Comparison of ENCODE assay signal across 26 cellular contexts in the genomic region with DNA sequence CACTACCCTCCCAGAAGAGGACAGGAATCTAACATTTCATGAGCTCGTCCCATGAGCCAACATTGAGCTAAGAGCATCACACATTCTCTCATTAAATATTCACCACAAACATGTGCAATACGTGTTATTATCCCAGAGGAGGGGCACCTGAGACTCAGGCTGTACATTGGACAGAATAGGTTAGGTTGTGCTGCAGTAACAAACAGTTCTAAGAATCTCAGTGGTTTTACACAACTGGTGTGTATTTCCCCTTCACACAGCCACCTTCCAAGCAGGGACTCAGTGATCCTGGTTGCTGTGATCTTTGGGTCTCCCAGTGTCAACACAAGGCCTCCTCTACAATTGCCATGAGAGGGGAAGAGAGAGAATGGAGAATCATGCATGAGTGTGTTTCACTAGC.
"Had no signal": no experiment of that assay in that cellular context is flagged by ENCODE, and none has a peak within 500 bp of the region (broad histone marks: within the 10 kb centered on the region; RNA-seq: fewer than 3 reads in every experiment).

No MANE protein-coding gene starts in this region.

- H3K36me3 Mint-ChIP-seq: mesothelial cell of epicardium; naive B cell; natural killer cell; stimulated activated effector memory CD8-positive, alpha-beta T cell treated with anti-CD3 and anti-CD28 coated beads, Interleukin-12 subunit alpha, Interleukin-12 subunit beta, amount 100 ng/mL, for 72 hours; type B pancreatic cell had no signal

- H3K4me1 Mint-ChIP-seq: naive B cell, natural killer cell had no signal

- H3K27ac Mint-ChIP-seq: mesothelial cell of epicardium; naive B cell; natural killer cell; nephron progenitor cell; progenitor cell of endocrine pancreas; stimulated activated effector memory CD8-positive, alpha-beta T cell treated with anti-CD3 and anti-CD28 coated beads, Interleukin-12 subunit alpha, Interleukin-12 subunit beta, amount 100 ng/mL, for 72 hours; stimulated activated naive CD8-positive, alpha-beta T cell treated with anti-CD3 and anti-CD28 coated beads, Interleukin-15, Interleukin-2, amounts not matched to agents 100 ng/mL and 50 ng/mL, for 24 hours; type B pancreatic cell had no signal

- H3K4me3 ChIP-seq: hepatocyte, left ventricle myocardium inferior, lung, ovary, right atrium auricular region, skin epidermis, suprapubic skin, thoracic aorta, tibial nerve, vagina had no signal

- ATAC-seq: natural killer cell; sciatic nerve; stimulated activated effector memory CD8-positive, alpha-beta T cell treated with anti-CD3 and anti-CD28 coated beads, Interleukin-12 subunit alpha, Interleukin-12 subunit beta, amount 100 ng/mL, for 72 hours had no signal

- H3K4me1 ChIP-seq: left ventricle myocardium inferior, right atrium auricular region, suprapubic skin, tibial nerve, vagina had no signal

- H3K27ac ChIP-seq: hepatocyte, left ventricle myocardium inferior, ovary, right atrium auricular region, skin epidermis, suprapubic skin, thoracic aorta, tibial nerve, vagina had no signal

- H3K27me3 ChIP-seq: hepatocyte, ovary, right atrium auricular region, suprapubic skin, tibial nerve, vagina had no signal

- H3K4me3 Mint-ChIP-seq: mesothelial cell of epicardium; naive B cell; natural killer cell; nephron progenitor cell; stimulated activated effector memory CD8-positive, alpha-beta T cell treated with anti-CD3 and anti-CD28 coated beads, Interleukin-12 subunit alpha, Interleukin-12 subunit beta, amount 100 ng/mL, for 72 hours; stimulated activated naive CD8-positive, alpha-beta T cell treated with anti-CD3 and anti-CD28 coated beads, Interleukin-15, Interleukin-2, amounts not matched to agents 100 ng/mL and 50 ng/mL, for 24 hours; type B pancreatic cell had no signal

- H3K27me3 Mint-ChIP-seq: progenitor cell of endocrine pancreas, type B pancreatic cell had no signal

- H3K9me3 Mint-ChIP-seq: natural killer cell; stimulated activated effector memory CD8-positive, alpha-beta T cell treated with anti-CD3 and anti-CD28 coated beads, Interleukin-12 subunit alpha, Interleukin-12 subunit beta, amount 100 ng/mL, for 72 hours had no signal

- H3K9me3 ChIP-seq: left ventricle myocardium inferior, ovary, right atrium auricular region, suprapubic skin, thoracic aorta, tibial nerve, vagina had no signal

- H3K36me3 ChIP-seq: left ventricle myocardium inferior, ovary, right atrium auricular region, suprapubic skin, thoracic aorta, tibial nerve, vagina had no signal

- DNase-seq: islet precursor cell; left ventricle myocardium inferior; mesendoderm; naive B cell; natural killer cell; nephron progenitor cell; ovary; stimulated activated CD4-positive, alpha-beta T cell treated with anti-CD3 and anti-CD28 coated beads, Interleukin-12 subunit alpha, Interleukin-12 subunit beta, amount 100 ng/mL, for 4 hours; stimulated activated CD4-positive, alpha-beta T cell treated with anti-CD3 and anti-CD28 coated beads, Interleukin-15, amount 100 ng/mL, for 24 hours; stimulated activated CD4-positive, alpha-beta T cell treated with anti-CD3 and anti-CD28 coated beads, Interleukin-2, amount 100 ng/mL, for 24 hours; stimulated activated CD4-positive, alpha-beta T cell treated with anti-CD3 and anti-CD28 coated beads, Interleukin-4, amount 100 ng/mL, for 24 hours; stimulated activated naive CD4-positive, alpha-beta T cell had no signal

- H3K4me2 ChIP-seq: hepatocyte had no signal
